Comparison of ENCODE assay signal across 8 cellular contexts in the genomic region with DNA sequence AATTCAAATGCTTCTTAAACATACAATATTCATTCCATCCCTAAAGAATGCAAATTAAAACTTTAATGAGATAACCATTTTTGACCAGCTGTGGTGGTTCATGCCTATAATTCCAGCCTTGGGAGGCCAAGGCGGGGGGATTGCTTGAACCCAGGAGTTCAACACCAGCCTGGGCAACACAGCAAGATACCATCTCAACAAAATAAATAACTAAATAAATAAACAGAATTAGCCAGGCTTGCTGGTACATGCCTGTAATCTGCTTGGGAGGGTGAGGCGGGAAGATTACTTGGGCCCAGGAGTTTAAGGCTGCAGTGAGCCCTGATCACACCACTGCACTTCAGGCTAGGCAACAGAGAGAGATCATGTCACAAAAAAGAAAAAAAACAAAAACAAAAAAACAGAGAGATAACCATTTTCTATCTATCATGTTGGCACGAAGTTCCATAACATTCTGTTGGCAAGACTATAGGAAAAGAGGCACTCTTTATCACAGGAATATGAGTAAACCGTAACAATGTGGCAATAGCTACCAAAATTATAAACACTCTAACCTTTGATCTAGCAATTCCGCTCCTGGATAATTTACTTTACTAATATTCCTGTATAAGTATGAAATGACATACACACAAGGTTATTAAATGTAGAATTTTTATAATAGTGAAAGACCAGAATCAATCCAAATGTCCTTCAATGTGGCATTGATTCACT.
"Had no signal": no experiment of that assay in that cellular context is flagged by ENCODE, and none has a peak within 500 bp of the region (broad histone marks: within the 10 kb centered on the region; RNA-seq: fewer than 3 reads in every experiment).

No MANE protein-coding gene starts in this region.

- DNase-seq: H7, IMR-90 had no signal

- H3K4me3 Mint-ChIP-seq: GM23338 had no signal

- H3K4me3 ChIP-seq: GM23338, HAP-1, K562 had no signal

- H3K27ac Mint-ChIP-seq: GM23338 had no signal

- H3K9me3 ChIP-seq: HAP-1 had no signal

- H3K9me3 Mint-ChIP-seq: GM23338 had no signal

- ATAC-seq: GM23338, HCT116, K562 had no signal

- FAIRE-seq: H1, HTR-8/SVneo, K562 had no signal
